29 cellular contexts compared by ENCODE assay signal in genomic region chr16:8665529-8665928, GRCh38.
"Had no signal": no experiment of that assay in that cellular context is flagged by ENCODE, and none has a peak within 500 bp of the region (broad histone marks: within the 10 kb centered on the region; RNA-seq: fewer than 3 reads in every experiment).

No MANE protein-coding gene starts in this region.

- H3K4me1 Mint-ChIP-seq: activated B cell treated with CpG ODN at 0.5 μM for 24 hours; activated naive CD8-positive, alpha-beta T cell treated with anti-CD3 and anti-CD28 coated beads, Interleukin-2, amount 50 U/mL, for 24 hours; central memory CD8-positive, alpha-beta T cell had no signal

- H3K4me3 ChIP-seq: ascending aorta, body of pancreas, Peyer's patch, SJCRH30 had no signal

- H3K4me2 ChIP-seq: KMS-11, SK-N-SH had no signal

- H3K27me3 ChIP-seq: ascending aorta, body of pancreas, Peyer's patch, SJCRH30 had no signal

- H3K9ac ChIP-seq: KMS-11, SK-N-SH had no signal

- H3K27me3 Mint-ChIP-seq: activated B cell treated with CpG ODN at 0.5 μM for 24 hours; activated CD4-positive, alpha-beta memory T cell treated with anti-CD3 and anti-CD28 coated beads for 36 hours; activated CD4-positive, alpha-beta T cell treated with anti-CD3 and anti-CD28 coated beads, Interleukin-2, amount 10 ng/mL, durations not matched to agents 7 days and 5 days; activated naive CD8-positive, alpha-beta T cell treated with anti-CD3 and anti-CD28 coated beads, Interleukin-2, amount 50 U/mL, for 24 hours; central memory CD8-positive, alpha-beta T cell had no signal

- H3K4me1 ChIP-seq: ascending aorta, body of pancreas, Peyer's patch, SJCRH30 had no signal

- H3K4me3 Mint-ChIP-seq: activated B cell treated with CpG ODN at 0.5 μM for 24 hours; activated CD4-positive, alpha-beta memory T cell treated with anti-CD3 and anti-CD28 coated beads for 36 hours; activated CD4-positive, alpha-beta T cell treated with anti-CD3 and anti-CD28 coated beads, Interleukin-2, amount 10 ng/mL, durations not matched to agents 7 days and 5 days; activated naive CD8-positive, alpha-beta T cell treated with anti-CD3 and anti-CD28 coated beads, Interleukin-2, amount 50 U/mL, for 24 hours; activated T-cell treated with anti-CD3 and anti-CD28 coated beads, Interleukin-2, amount 50 U/mL, for 4 hours; central memory CD8-positive, alpha-beta T cell had no signal

- H3K36me3 ChIP-seq: Peyer's patch, SJCRH30 had no signal

- H3K27ac Mint-ChIP-seq: activated B cell treated with CpG ODN at 0.5 μM for 24 hours; activated CD4-positive, alpha-beta memory T cell treated with anti-CD3 and anti-CD28 coated beads for 36 hours; activated CD4-positive, alpha-beta T cell treated with anti-CD3 and anti-CD28 coated beads, Interleukin-2, amount 10 ng/mL, durations not matched to agents 7 days and 5 days; activated naive CD4-positive, alpha-beta T cell treated with anti-CD3 and anti-CD28 coated beads, Interleukin-2, amount 50 U/mL, for 72 hours; activated naive CD8-positive, alpha-beta T cell treated with anti-CD3 and anti-CD28 coated beads, Interleukin-2, amount 50 U/mL, for 24 hours had no signal

- H3K27ac ChIP-seq: ascending aorta, body of pancreas, KMS-11, Peyer's patch, RWPE1, SJCRH30 had no signal

- FAIRE-seq: bronchial epithelial cell had no signal

- DNase-seq: activated B cell treated with CpG ODN at 0.5 μM for 24 hours; activated CD4-positive, alpha-beta memory T cell treated with anti-CD3 and anti-CD28 coated beads for 36 hours; activated CD4-positive, alpha-beta T cell treated with anti-CD3 and anti-CD28 coated beads for 1 hour; activated CD4-positive, alpha-beta T cell treated with anti-CD3 and anti-CD28 coated beads, Interleukin-2, amount 10 ng/mL, durations not matched to agents 7 days and 5 days; activated CD8-positive, alpha-beta memory T cell treated with anti-CD3 and anti-CD28 coated beads for 24 hours; activated effector memory CD4-positive, alpha-beta T cell treated with anti-CD3 and anti-CD28 coated beads, Interleukin-2, amount 50 U/mL, for 16 hours; activated naive CD4-positive, alpha-beta T cell treated with Interleukin-2 at 50 U/mL for 16 hours; activated naive CD8-positive, alpha-beta T cell treated with anti-CD3 and anti-CD28 coated beads, Interleukin-2, amount 50 U/mL, for 24 hours; activated T-cell treated with anti-CD3 and anti-CD28 coated beads, Interleukin-2, amount 50 U/mL, for 4 hours; amniotic stem cell; body of pancreas; NCI-H1092; NCI-H1417; NCI-H1930; NCI-H2171 treated with DMSO at 0.1 percent for 48 hours; NCI-H226; NCI-H526; NK-92 treated with Interleukin-12 subunit alpha and Interleukin-12 subunit beta, amount 100 ng/mL, for 24 hours; Peyer's patch; Right ventricle myocardium superior; SJCRH30; SK-N-SH; T-helper 1 cell had no signal

- H3K9me3 Mint-ChIP-seq: activated B cell treated with CpG ODN at 0.5 μM for 24 hours; activated CD4-positive, alpha-beta memory T cell treated with anti-CD3 and anti-CD28 coated beads for 36 hours; activated CD4-positive, alpha-beta T cell treated with anti-CD3 and anti-CD28 coated beads, Interleukin-2, amount 10 ng/mL, durations not matched to agents 7 days and 5 days; activated naive CD4-positive, alpha-beta T cell treated with anti-CD3 and anti-CD28 coated beads, Interleukin-2, amount 50 U/mL, for 72 hours; activated naive CD8-positive, alpha-beta T cell treated with anti-CD3 and anti-CD28 coated beads, Interleukin-2, amount 50 U/mL, for 24 hours; activated T-cell treated with anti-CD3 and anti-CD28 coated beads, Interleukin-2, amount 50 U/mL, for 4 hours; central memory CD8-positive, alpha-beta T cell had no signal
